1 cellular context compared by ENCODE assay signal in genomic region chr2:144048631-144049060, GRCh38.
A peak's percentile ranks its signal among the peaks of the same experiment; 100 is the strongest.
TF ChIP-seq lines count a peak whose summit lies in the region.

No MANE protein-coding gene starts in this region.

TF ChIP-seq in K562, 482 proteins besides CTCF, POLR2A, EP300 and RAD21 (continued from another document and continues in another):
- 0 out of 2 replicates have a peak, but pooled peaks have one; percentile 20 for TF ChIP-seq ELF4 (CRISPR knock-in tag; IDR thresholded peaks at IDR 0.05)
- no peak for TF ChIP-seq KDM2B (CRISPR knock-in tag; IDR thresholded peaks at IDR 0.05)
- 0 out of 4 replicates have a peak, but pooled peaks have one; percentile 17 to 26 for TF ChIP-seq MNT (conservative IDR thresholded peaks at IDR 0.05)
- TF ChIP-seq RNF2 (IDR thresholded peaks at IDR 0.05): peak; percentile 33; the same call in 1 of the 2 replicates
- TF ChIP-seq IRF2 (CRISPR knock-in tag; IDR thresholded peaks at IDR 0.05): no peak
- no peak for TF ChIP-seq KAT7 (CRISPR knock-in tag; IDR thresholded peaks at IDR 0.05; ENCODE audit: borderline replicate concordance)
- TF ChIP-seq MTA1 (IDR thresholded peaks at IDR 0.05; ENCODE audit: borderline replicate concordance): no peak
- no peak for TF ChIP-seq ZFP36 (IDR thresholded peaks at IDR 0.05; ENCODE audit: low read depth, low read length, partially characterized antibody)
- no peak for TF ChIP-seq HDAC8 (tag; IDR thresholded peaks at IDR 0.05)
- TF ChIP-seq HOXB6 (CRISPR knock-in tag; IDR thresholded peaks at IDR 0.05; ENCODE audit: borderline replicate concordance): no peak
- peak; percentile 51 to 80 for TF ChIP-seq TRIM24 (IDR thresholded peaks at IDR 0.05)
- TF ChIP-seq RBM17 (IDR thresholded peaks at IDR 0.05; ENCODE audit: borderline replicate concordance, low read depth, low read length): no peak
- TF ChIP-seq FOS (IDR thresholded peaks at IDR 0.05; ENCODE audit: extremely low read depth, insufficient read length): no peak
- no peak for TF ChIP-seq ZNF436 (CRISPR knock-in tag; IDR thresholded peaks at IDR 0.05)
- no peak for TF ChIP-seq IFI16 (CRISPR knock-in tag; IDR thresholded peaks at IDR 0.05)
- peak; percentile 60 for TF ChIP-seq CREM (IDR thresholded peaks at IDR 0.05; ENCODE audit: low read depth)
- no peak for TF ChIP-seq STAT6 (CRISPR knock-in tag; IDR thresholded peaks at IDR 0.05)
- no peak for TF ChIP-seq KLF6 (CRISPR knock-in tag; IDR thresholded peaks at IDR 0.05; ENCODE audit: borderline replicate concordance)
- no peak for TF ChIP-seq ZNF695 (CRISPR knock-in tag; IDR thresholded peaks at IDR 0.05)
- no peak for TF ChIP-seq ELF2 (CRISPR knock-in tag; IDR thresholded peaks at IDR 0.05)
- TF ChIP-seq KAT2B (IDR thresholded peaks at IDR 0.05; ENCODE audit: low read depth, low read length): no peak
- peak in 1 of 2 experiments; percentile 27; a peak in 1 of 4 replicates for TF ChIP-seq KDM1A (IDR thresholded peaks at IDR 0.05)
- TF ChIP-seq SMARCA4 (IDR thresholded peaks at IDR 0.05): 0 out of 2 replicates have a peak, but pooled peaks have one; percentile 65
- peak; percentile 92 for TF ChIP-seq ZNF316 (IDR thresholded peaks at IDR 0.05)
- TF ChIP-seq SP1 (CRISPR knock-in tag; IDR thresholded peaks at IDR 0.05): no peak
- TF ChIP-seq FOXJ3 (CRISPR knock-in tag; IDR thresholded peaks at IDR 0.05): no peak
- no peak for TF ChIP-seq TOE1 (IDR thresholded peaks at IDR 0.05; ENCODE audit: borderline replicate concordance)
- TF ChIP-seq TOE1 (CRISPR knock-in tag; IDR thresholded peaks at IDR 0.05; ENCODE audit: borderline replicate concordance, low read depth): no peak
- no peak for TF ChIP-seq HMG20B (CRISPR knock-in tag; IDR thresholded peaks at IDR 0.05)
- TF ChIP-seq C11orf30 (IDR thresholded peaks at IDR 0.05; ENCODE audit: low read depth): peak; percentile 88
- TF ChIP-seq PTBP1 (IDR thresholded peaks at IDR 0.05; ENCODE audit: low read depth, low read length): no peak
- no peak for TF ChIP-seq CREB5 (CRISPR knock-in tag; IDR thresholded peaks at IDR 0.05)
- peak; percentile 87 for TF ChIP-seq MAFG (tag; conservative IDR thresholded peaks at IDR 0.05)
- TF ChIP-seq E4F1 (CRISPR knock-in tag; IDR thresholded peaks at IDR 0.05; ENCODE audit: borderline replicate concordance): no peak
- no peak for TF ChIP-seq ZNF224 (CRISPR knock-in tag; IDR thresholded peaks at IDR 0.05)
- TF ChIP-seq BRD9 (IDR thresholded peaks at IDR 0.05; ENCODE audit: low read depth, partially characterized antibody): no peak
- no peak for TF ChIP-seq ZNF511 (CRISPR knock-in tag; IDR thresholded peaks at IDR 0.05)
- TF ChIP-seq PHF8 (IDR thresholded peaks at IDR 0.05; ENCODE audit: borderline replicate concordance, low read length): no peak
- TF ChIP-seq HMBOX1 (IDR thresholded peaks at IDR 0.05): no peak; the same call in 1 of the 2 replicates
- TF ChIP-seq MYBL2 (IDR thresholded peaks at IDR 0.05; ENCODE audit: low read depth): no peak
- no peak for TF ChIP-seq MYBL2 (CRISPR knock-in tag; IDR thresholded peaks at IDR 0.05; ENCODE audit: borderline replicate concordance)
- TF ChIP-seq NFE2L1 (tag; IDR thresholded peaks at IDR 0.05; ENCODE audit: borderline replicate concordance, low read depth): no peak
- no peak for TF ChIP-seq ZNF212 (CRISPR knock-in tag; IDR thresholded peaks at IDR 0.05)
- no peak for TF ChIP-seq SUPT5H (IDR thresholded peaks at IDR 0.05)
- no peak for TF ChIP-seq RFX1 (IDR thresholded peaks at IDR 0.05)
- TF ChIP-seq DLX4 (CRISPR knock-in tag; IDR thresholded peaks at IDR 0.05): no peak
- TF ChIP-seq BCLAF1 (IDR thresholded peaks at IDR 0.05; ENCODE audit: borderline replicate concordance in 1 of 2, control insufficient read depth in 1 of 2, low read depth in 2 of 2, low read length in 1 of 2): no peak
- no peak for TF ChIP-seq CUX1 (CRISPR knock-in tag; IDR thresholded peaks at IDR 0.05)
- TF ChIP-seq PTRF (tag; IDR thresholded peaks at IDR 0.05): no peak
- TF ChIP-seq DNMT1 (IDR thresholded peaks at IDR 0.05): no peak
- TF ChIP-seq MAZ (CRISPR knock-in tag; conservative IDR thresholded peaks at IDR 0.05 in 1 of 2, IDR thresholded peaks at IDR 0.05 in 1 of 2): peak in 1 of 2 experiments; percentile 90; a peak in 2 of 4 replicates
- no peak for TF ChIP-seq KLF13 (tag; IDR thresholded peaks at IDR 0.05; ENCODE audit: borderline replicate concordance, low read depth)
